10 cellular contexts compared by ENCODE assay signal in the genomic region with DNA sequence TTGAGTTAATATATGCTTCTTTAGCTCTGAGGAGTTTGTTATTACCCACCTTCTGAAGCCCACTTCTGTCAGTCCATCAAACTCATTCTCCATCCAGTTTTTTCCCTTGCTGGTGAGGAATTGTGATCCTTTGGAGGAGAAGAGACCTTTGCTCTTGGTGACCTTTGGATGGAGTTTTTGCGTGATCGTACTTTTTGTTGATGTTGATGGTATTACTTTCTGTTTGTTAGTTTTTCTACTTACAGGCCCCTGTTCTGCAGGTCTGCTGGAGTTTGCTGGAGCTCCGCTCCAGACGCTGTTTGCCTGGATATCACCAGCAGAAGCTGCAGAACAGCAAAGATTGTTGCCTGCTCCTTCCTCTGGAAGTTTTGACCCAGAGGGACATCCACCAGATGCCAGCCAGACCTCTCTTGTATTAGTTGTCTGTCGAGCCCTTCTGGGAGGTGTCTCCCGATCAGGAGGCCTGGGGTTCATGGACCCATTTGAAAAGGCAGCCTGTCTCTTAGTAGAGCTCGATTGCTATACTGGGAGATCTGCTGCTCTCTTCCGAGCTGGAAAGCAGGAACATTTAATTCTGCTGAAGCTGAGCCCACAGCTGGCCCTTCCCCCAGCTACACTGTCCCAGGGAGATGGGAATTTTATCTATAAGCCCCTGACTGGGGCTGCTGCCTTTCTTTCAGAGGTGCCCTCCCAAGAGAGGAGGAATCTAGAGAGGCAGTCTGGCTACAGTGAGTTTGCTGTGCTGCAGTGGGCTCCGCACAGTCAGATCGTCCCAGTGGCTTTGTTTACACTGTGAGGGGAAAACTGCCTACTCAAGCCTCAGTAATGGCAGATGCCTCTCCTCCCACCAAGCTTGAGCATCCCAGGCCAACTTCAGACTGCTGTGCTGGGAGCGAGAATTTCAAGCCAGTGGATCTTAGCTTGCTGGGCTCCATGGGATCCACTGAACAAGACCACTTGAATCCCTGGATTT.
"Had no signal": no experiment of that assay in that cellular context is flagged by ENCODE, and none has a peak within 500 bp of the region (broad histone marks: within the 10 kb centered on the region; RNA-seq: fewer than 3 reads in every experiment).

No MANE protein-coding gene starts in this region.

- H3K4me3 ChIP-seq: GM23248, HAP-1, K562 had no signal

- H3K36me3 ChIP-seq: HAP-1 had no signal

- H3K27ac ChIP-seq: GM23248, HL-60 had no signal

- DNase-seq: GM23248, GOT3, H7, HFFc6, IMR-90, KG1 had no signal

- ATAC-seq: HCT116, K562 had no signal

- H3K4me1 ChIP-seq: HAP-1 had no signal

- FAIRE-seq: K562 had no signal

- H3K9me3 ChIP-seq: HAP-1 had no signal

- H3K9ac ChIP-seq: GM23248 had no signal

- H2AFZ ChIP-seq: GM23248 had no signal
